1 cellular context compared by ENCODE assay signal in genomic region chr3:39407259-39407629, GRCh38.
TF ChIP-seq lines count a peak whose summit lies in the region.

No MANE protein-coding gene starts in this region.

TF ChIP-seq in GM23338, 12 proteins besides CTCF, POLR2A, EP300 and RAD21 (continued from another document):
- no peak for TF ChIP-seq ZNF462 (CRISPR knock-in tag; IDR thresholded peaks at IDR 0.05)
TF ChIP-seq in GM23338: peak in this region for 0.
